Comparison of ENCODE assay signal across 12 cellular contexts in genomic region chr1:40903106-40903505, GRCh38.
"Had no signal": no experiment of that assay in that cellular context is flagged by ENCODE, and none has a peak within 500 bp of the region (broad histone marks: within the 10 kb centered on the region; RNA-seq: fewer than 3 reads in every experiment).

No MANE protein-coding gene starts in this region.

- H3K27me3 ChIP-seq: ovary, suprapubic skin had no signal

- H3K9me3 Mint-ChIP-seq: activated naive CD4-positive, alpha-beta T cell treated with anti-CD3 and anti-CD28 coated beads, Interleukin-2, amount 10 ng/mL, durations not matched to agents 7 days and 5 days; activated T-helper 2 cell treated with anti-CD3 and anti-CD28 coated beads, Interferon-gamma antibody, Interleukin-2, Interleukin-4, amounts not matched to agents 10 μg/mL and 5 μg/mL and 100 μg/mL, durations not matched to agents 14 hours and 24 hours and 36 hours; dendritic cell treated with granulocyte-macrophage colony-stimulating factor and Interleukin-4, amounts not matched to agents 40 ng/mL and 50 ng/mL, for 4 days; immature natural killer cell; nephron had no signal

- ATAC-seq: left cardiac atrium; stimulated activated naive CD8-positive, alpha-beta T cell treated with anti-CD3 and anti-CD28 coated beads, Interleukin-15, Interleukin-2, amounts not matched to agents 100 U/mL and 50 U/mL, for 24 hours had no signal

- DNase-seq: activated CD4-positive, alpha-beta T cell treated with anti-CD3 and anti-CD28 coated beads for 48 hours; activated naive CD4-positive, alpha-beta T cell treated with anti-CD3 and anti-CD28 coated beads, Interleukin-2, amount 10 ng/mL, durations not matched to agents 7 days and 5 days; immature natural killer cell; left cardiac atrium; ovary; stimulated activated CD4-positive, alpha-beta T cell treated with anti-CD3 and anti-CD28 coated beads, Interleukin-4, amount 100 ng/mL, for 1 hour; stimulated activated CD8-positive, alpha-beta memory T cell treated with anti-CD3 and anti-CD28 coated beads, Interleukin-4, amount 100 ng/mL, for 48 hours; stimulated activated naive CD8-positive, alpha-beta T cell treated with anti-CD3 and anti-CD28 coated beads, Interleukin-15, Interleukin-2, amounts not matched to agents 100 U/mL and 50 U/mL, for 24 hours had no signal

- H3K9me3 ChIP-seq: ovary, suprapubic skin had no signal

- H3K36me3 ChIP-seq: ovary, suprapubic skin had no signal

- H3K4me1 Mint-ChIP-seq: activated naive CD4-positive, alpha-beta T cell treated with anti-CD3 and anti-CD28 coated beads, Interleukin-2, amount 10 ng/mL, durations not matched to agents 7 days and 5 days; immature natural killer cell; nephron had no signal

- H3K4me3 Mint-ChIP-seq: activated naive CD4-positive, alpha-beta T cell treated with anti-CD3 and anti-CD28 coated beads, Interleukin-2, amount 10 ng/mL, durations not matched to agents 7 days and 5 days; dendritic cell treated with granulocyte-macrophage colony-stimulating factor and Interleukin-4, amounts not matched to agents 40 ng/mL and 50 ng/mL, for 4 days; immature natural killer cell; nephron had no signal

- H3K36me3 Mint-ChIP-seq: activated naive CD4-positive, alpha-beta T cell treated with anti-CD3 and anti-CD28 coated beads, Interleukin-2, amount 10 ng/mL, durations not matched to agents 7 days and 5 days; immature natural killer cell had no signal

- H3K4me3 ChIP-seq: ovary, suprapubic skin had no signal

- H3K27ac Mint-ChIP-seq: activated naive CD4-positive, alpha-beta T cell treated with anti-CD3 and anti-CD28 coated beads, Interleukin-2, amount 10 ng/mL, durations not matched to agents 7 days and 5 days; activated T-helper 2 cell treated with anti-CD3 and anti-CD28 coated beads, Interferon-gamma antibody, Interleukin-2, Interleukin-4, amounts not matched to agents 10 μg/mL and 5 μg/mL and 100 μg/mL, durations not matched to agents 14 hours and 24 hours and 36 hours; dendritic cell treated with granulocyte-macrophage colony-stimulating factor and Interleukin-4, amounts not matched to agents 40 ng/mL and 50 ng/mL, for 4 days; immature natural killer cell; nephron had no signal

- H3K27ac ChIP-seq: ovary had no signal
